In the genomic region with DNA sequence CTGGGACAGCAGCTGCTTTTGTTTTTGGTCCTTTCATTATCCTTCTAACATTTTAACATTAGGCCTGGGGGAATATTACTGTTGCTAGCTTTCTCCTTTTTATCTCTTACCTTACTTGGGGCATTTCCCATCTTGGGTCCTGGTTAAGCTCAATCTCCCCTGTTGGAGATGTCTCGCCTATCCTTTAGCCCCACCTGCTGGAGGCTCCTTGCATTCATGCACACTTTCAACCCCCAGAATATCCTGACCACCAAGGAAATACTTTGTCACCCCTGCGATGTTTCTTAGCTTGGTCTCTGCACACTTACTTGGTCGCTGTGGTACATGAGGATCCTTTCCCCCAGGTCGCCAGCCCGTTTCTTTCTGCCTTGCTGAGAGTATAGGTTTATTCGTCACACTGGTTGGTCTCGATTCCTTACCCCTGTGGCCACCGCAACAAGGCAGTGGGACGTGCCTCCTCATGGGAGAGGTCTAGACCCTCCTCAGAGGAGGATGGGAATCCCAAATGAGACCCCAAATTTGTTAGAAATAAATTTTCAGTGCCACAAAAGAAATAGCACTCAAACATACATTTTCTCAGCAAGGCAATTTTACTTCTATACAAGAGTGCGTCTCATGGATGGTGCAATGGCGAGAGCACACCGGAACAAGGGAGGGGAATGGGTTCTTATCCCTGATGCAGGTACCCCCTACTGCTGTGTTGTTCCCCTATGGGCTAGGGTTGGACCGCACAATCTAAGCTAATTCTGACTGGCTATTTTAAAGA, we compare ENCODE assay signal across 8 cellular contexts.
DNase-seq lines count a peak whose midpoint lies in the region; ATAC-seq and TF ChIP-seq lines count a peak whose summit lies in the region.

No MANE protein-coding gene starts in this region.

- peak; percentile 50 for DNase-seq in D341Med (ENCODE audit: low spot score)
- peak; percentile 72 for DNase-seq in activated CD8-positive, alpha-beta memory T cell treated with anti-CD3 and anti-CD28 coated beads, Interleukin-2, amount 50 U/mL, for 48 hours
- DNase-seq in fibroblast of pulmonary artery (ENCODE audit: low read depth), result peak; percentile 68
- DNase-seq in stimulated activated CD4-positive, alpha-beta T cell treated with anti-CD3 and anti-CD28 coated beads, Interleukin-2, amount 100 ng/mL, for 4 hours (ENCODE audit: low read depth), result peak; percentile 58

- H3K4me3 ChIP-seq in fibroblast of pulmonary artery (replicated peaks; ENCODE audit: low read depth, low read length), result no peak overlapping the region

- no peak for ATAC-seq in HG03442 (IDR thresholded peaks at IDR 0.05; ENCODE audit: unreplicated experiment)
- ATAC-seq in GM19455 (IDR thresholded peaks at IDR 0.05; ENCODE audit: unreplicated experiment), result no peak
- ATAC-seq in HG03139 (IDR thresholded peaks at IDR 0.05; ENCODE audit: unreplicated experiment), result no peak

- TF ChIP-seq CTCF in LNCAP (IDR thresholded peaks at IDR 0.05) (peak; percentile 60), fibroblast of pulmonary artery (IDR thresholded peaks at IDR 0.05; ENCODE audit: low read length, missing control alignments) (peak; percentile 68)
